19 cellular contexts compared by ENCODE assay signal in genomic region chr13:99417821-99418662, GRCh38.
DNase-seq lines count a peak whose midpoint lies in the region; ATAC-seq and TF ChIP-seq lines count a peak whose summit lies in the region.
"Had no signal": no experiment of that assay in that cellular context is flagged by ENCODE, and none has a peak within 500 bp of the region (broad histone marks: within the 10 kb centered on the region; RNA-seq: fewer than 3 reads in every experiment).

No MANE protein-coding gene starts in this region.

- 53% methylated on average over 17 of the region's 17 CpGs for WGBS in thymus

- no peaks in the 10 kb centered on the region for H3K27me3 Mint-ChIP-seq in naive thymus-derived CD8-positive, alpha-beta T cell

- no peak for ATAC-seq in left cardiac atrium
- no peak for ATAC-seq in naive thymus-derived CD8-positive, alpha-beta T cell
- ATAC-seq: body of pancreas, HCT116, right cardiac atrium had no signal

- intact Hi-C loops in cardiac septum (cut with DNase I) (no loop called here), left cardiac atrium (cut with DNase I) (no loop called here)

- peak overlapping the region in 4 of 10 donors; percentile 64 to 84 (median 80) for H3K27ac Mint-ChIP-seq in naive thymus-derived CD8-positive, alpha-beta T cell

- peak overlapping the region in 6 of 10 donors; percentile 13 to 90 (median 44) for H3K4me3 Mint-ChIP-seq in naive thymus-derived CD8-positive, alpha-beta T cell

- H3K36me3 Mint-ChIP-seq in naive thymus-derived CD8-positive, alpha-beta T cell, result no peaks in the 10 kb centered on the region

- no peaks in the 10 kb centered on the region for H3K9me3 Mint-ChIP-seq in naive thymus-derived CD8-positive, alpha-beta T cell

- H3K27me3 ChIP-seq in WERI-Rb-1 (ENCODE audit: insufficient read depth, low read depth, severe bottlenecking) (no peaks in the 10 kb centered on the region), thymus (ENCODE audit: control insufficient read depth, insufficient read depth) (no peaks in the 10 kb centered on the region)
- H3K27me3 ChIP-seq: body of pancreas, colonic mucosa had no signal

- peaks cover 54% of the 10 kb centered on the region for H3K4me1 ChIP-seq in thymus (ENCODE audit: control insufficient read depth, insufficient read depth, low read length)
- H3K4me1 ChIP-seq: colonic mucosa had no signal

- H3K36me3 ChIP-seq in WERI-Rb-1 (no peaks in the 10 kb centered on the region; the same call in 1 of the 2 replicates), thymus (ENCODE audit: control insufficient read depth, insufficient read depth) (peaks cover 3% of the 10 kb centered on the region)
- H3K36me3 ChIP-seq: colonic mucosa had no signal

- no peaks in the 10 kb centered on the region for H3K9me3 ChIP-seq in WERI-Rb-1 (ENCODE audit: severe bottlenecking)
- H3K9me3 ChIP-seq in thymus (ENCODE audit: control insufficient read depth), result no peaks in the 10 kb centered on the region
- H3K9me3 ChIP-seq: body of pancreas, colonic mucosa had no signal

- H3K4me3 ChIP-seq in WERI-Rb-1 (ENCODE audit: low read depth, low read length), result no peak overlapping the region
- no peak overlapping the region for H3K4me3 ChIP-seq in thymus (ENCODE audit: low read length)
- H3K4me3 ChIP-seq: body of pancreas, colonic mucosa, SK-N-MC had no signal

- DNase-seq in cardiac septum (ENCODE audit: low spot score), result peak; percentile 38
- no peak for DNase-seq in left cardiac atrium
- DNase-seq in WERI-Rb-1, result peak; percentile 10
- peak in 1 of 10 donors; percentile 44 for DNase-seq in naive thymus-derived CD8-positive, alpha-beta T cell
- DNase-seq in SIG-M5 treated with dmso at 0.1 percent for 504 hours (lab: John Stamatoyannopoulos, UW; ENCODE audit: unreplicated experiment), result no peak
- no peak for DNase-seq in NCI-H345 treated with DMSO at 0.1 percent for 48 hours (lab: John Stamatoyannopoulos, UW; ENCODE audit: unreplicated experiment)
- DNase-seq in GM19240 (ENCODE audit: insufficient read length, low spot score), result no peak
- DNase-seq: activated gamma-delta T cell treated with Interleukin-2 at 50 U/mL for 16 hours, body of pancreas, colonic mucosa, hypothalamus, mesenchymal stem cell, NCI-H1105 treated with DMSO at 0.1 percent for 48 hours, NCI-H748 treated with DMSO at 0.1 percent for 48 hours, right cardiac atrium, T1000 had no signal

- peaks cover 36 to 73% (median 40%) of the 10 kb centered on the region in 4 donors for H3K4me1 Mint-ChIP-seq in naive thymus-derived CD8-positive, alpha-beta T cell

- H3K27ac ChIP-seq in WERI-Rb-1 (no peak overlapping the region; the same call in 1 of the 2 replicates), thymus (ENCODE audit: low read depth) (peak overlapping the region; percentile 87)
- H3K27ac ChIP-seq: body of pancreas, colonic mucosa, SK-N-MC had no signal

- POLR2A ChIA-PET in naive thymus-derived CD8-positive, alpha-beta T cell (lab: Charles Lee), result interaction anchor here (0.7 to 6.0 kb wide), 15 partner anchors 7 to 331 kb away, joined by 3 to 60 read pairs (median 4); no protein-coding TSS in a partner anchor

- no peak for TF ChIP-seq CTCF in WERI-Rb-1 (IDR thresholded peaks at IDR 0.05; ENCODE audit: low read depth, low read length)

Comparison
In these comparisons a context has a peak if more than half of its experiments do, and no peak if none do; other contexts are left out.
1. DNase-seq: peak in cardiac septum (single experiment) and WERI-Rb-1 (single experiment); none in left cardiac atrium (single experiment), SIG-M5 treated with dmso at 0.1 percent for 504 hours (single experiment), NCI-H345 treated with DMSO at 0.1 percent for 48 hours (single experiment) and GM19240 (single experiment).